22 cellular contexts compared by ENCODE assay signal in the genomic region with DNA sequence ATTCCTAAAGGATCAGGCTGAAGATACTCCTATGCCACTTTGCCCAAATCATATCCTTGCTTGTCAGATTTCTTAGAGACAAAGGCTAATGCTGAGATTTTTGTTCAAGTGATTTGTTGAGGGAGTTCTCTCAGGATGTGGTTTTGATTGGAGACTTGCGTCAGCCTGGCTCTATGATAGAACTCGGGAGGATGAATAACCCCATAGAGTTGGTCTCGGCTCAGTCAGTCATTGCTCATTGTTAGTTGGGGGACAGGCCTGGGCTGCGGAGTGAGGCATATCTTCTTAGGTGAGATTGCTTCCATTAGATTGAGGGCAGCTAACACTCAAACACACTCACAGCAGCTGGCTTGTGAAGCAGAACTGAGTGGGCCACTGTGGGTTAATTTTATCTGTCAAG.
A peak's percentile ranks its signal among the peaks of the same experiment; 100 is the strongest.
DNase-seq lines count a peak whose midpoint lies in the region; ATAC-seq, FAIRE-seq and TF ChIP-seq lines count a peak whose summit lies in the region.
"Had no signal": no experiment of that assay in that cellular context is flagged by ENCODE, and none has a peak within 500 bp of the region (broad histone marks: within the 10 kb centered on the region; RNA-seq: fewer than 3 reads in every experiment).

No MANE protein-coding gene starts in this region.

- H3K36me3 ChIP-seq in astrocyte (ENCODE audit: insufficient read depth, low read length), result no peaks in the 10 kb centered on the region
- H3K36me3 ChIP-seq in testis (ENCODE audit: low read depth, missing control alignments), result no peaks in the 10 kb centered on the region
- H3K36me3 ChIP-seq: esophagus muscularis mucosa had no signal

- no peak overlapping the region for H2AFZ ChIP-seq in astrocyte (ENCODE audit: low read depth, low read length)

- FAIRE-seq in astrocyte (lab: Jason Lieb, UNC), result no peak
- FAIRE-seq: small intestine had no signal

- H3K9ac ChIP-seq in astrocyte (ENCODE audit: low read length), result no peak overlapping the region

- TF ChIP-seq CTCF in activated CD8-positive, alpha-beta T cell treated with anti-CD3 and anti-CD28 coated beads for 36 hours (IDR thresholded peaks at IDR 0.05), result no peak
- TF ChIP-seq CTCF in astrocyte (IDR thresholded peaks at IDR 0.05; ENCODE audit: insufficient read depth, low read depth, low read length) (no peak), mesothelial cell of epicardium (IDR thresholded peaks at IDR 0.05; ENCODE audit: unreplicated experiment) (no peak), testis (IDR thresholded peaks at IDR 0.05) (no peak)

- 85 to 96% methylated on average over 4 of the region's 4 CpGs for WGBS in testis, 2 donors

- H3K27me3 ChIP-seq in astrocyte (ENCODE audit: insufficient read depth, low read length) (no peaks in the 10 kb centered on the region), testis (no peaks in the 10 kb centered on the region)
- H3K27me3 ChIP-seq: esophagus muscularis mucosa had no signal

- H3K4me3 Mint-ChIP-seq in activated CD8-positive, alpha-beta T cell treated with anti-CD3 and anti-CD28 coated beads for 36 hours, result no peak overlapping the region
- no peak overlapping the region for H3K4me3 Mint-ChIP-seq in activated CD8-positive, alpha-beta T cell treated with anti-CD3 and anti-CD28 coated beads, Interleukin-2, amount 10 ng/mL, durations not matched to agents 7 days and 5 days
- H3K4me3 Mint-ChIP-seq in astrocyte (ENCODE audit: unreplicated experiment) (no peak overlapping the region), mesothelial cell of epicardium (no peak overlapping the region)
- no peak overlapping the region for H3K4me3 Mint-ChIP-seq in stimulated activated effector memory CD8-positive, alpha-beta T cell treated with anti-CD3 and anti-CD28 coated beads, Interleukin-12 subunit alpha, Interleukin-12 subunit beta, amount 100 ng/mL, for 72 hours
- no peak overlapping the region for H3K4me3 Mint-ChIP-seq in activated CD8-positive, alpha-beta memory T cell treated with anti-CD3 and anti-CD28 coated beads, Interleukin-2, amount 10 ng/mL, durations not matched to agents 7 days and 5 days
- H3K4me3 Mint-ChIP-seq: brain; T-helper 2 cell treated with Interferon-gamma antibody and Interleukin-4, amounts not matched to agents 5 μg/mL and 100 μg/mL, for 36 hours had no signal

- H3K36me3 Mint-ChIP-seq in activated CD8-positive, alpha-beta T cell treated with anti-CD3 and anti-CD28 coated beads for 36 hours (ENCODE audit: low read depth), result no peaks in the 10 kb centered on the region
- H3K36me3 Mint-ChIP-seq in activated CD8-positive, alpha-beta T cell treated with anti-CD3 and anti-CD28 coated beads, Interleukin-2, amount 10 ng/mL, durations not matched to agents 7 days and 5 days (ENCODE audit: low read depth), result no peaks in the 10 kb centered on the region
- H3K36me3 Mint-ChIP-seq in astrocyte (ENCODE audit: low read depth, unreplicated experiment), result no peaks in the 10 kb centered on the region
- H3K36me3 Mint-ChIP-seq in stimulated activated effector memory CD8-positive, alpha-beta T cell treated with anti-CD3 and anti-CD28 coated beads, Interleukin-12 subunit alpha, Interleukin-12 subunit beta, amount 100 ng/mL, for 72 hours, result no peaks in the 10 kb centered on the region
- H3K36me3 Mint-ChIP-seq in activated CD8-positive, alpha-beta memory T cell treated with anti-CD3 and anti-CD28 coated beads, Interleukin-2, amount 10 ng/mL, durations not matched to agents 7 days and 5 days, result no peaks in the 10 kb centered on the region
- H3K36me3 Mint-ChIP-seq in mesothelial cell of epicardium, result no peaks in the 10 kb centered on the region
- H3K36me3 Mint-ChIP-seq: brain had no signal

- H3K4me2 ChIP-seq in astrocyte (ENCODE audit: low read length), result no peak overlapping the region

- H3K4me3 ChIP-seq in Jurkat, Clone E6-1 (ENCODE audit: low read length), result no peak overlapping the region
- H3K4me3 ChIP-seq in astrocyte (ENCODE audit: insufficient read depth, low read depth, low read length), result no peak overlapping the region
- no peak overlapping the region for H3K4me3 ChIP-seq in testis
- H3K4me3 ChIP-seq: esophagus muscularis mucosa had no signal

- no peaks in the 10 kb centered on the region for H3K4me1 Mint-ChIP-seq in activated CD8-positive, alpha-beta T cell treated with anti-CD3 and anti-CD28 coated beads for 36 hours (ENCODE audit: low read depth)
- no peaks in the 10 kb centered on the region for H3K4me1 Mint-ChIP-seq in activated CD8-positive, alpha-beta T cell treated with anti-CD3 and anti-CD28 coated beads, Interleukin-2, amount 10 ng/mL, durations not matched to agents 7 days and 5 days (ENCODE audit: low read depth)
- H3K4me1 Mint-ChIP-seq in astrocyte (ENCODE audit: low read depth, unreplicated experiment) (no peaks in the 10 kb centered on the region), mesothelial cell of epicardium (no peaks in the 10 kb centered on the region)
- no peaks in the 10 kb centered on the region for H3K4me1 Mint-ChIP-seq in stimulated activated effector memory CD8-positive, alpha-beta T cell treated with anti-CD3 and anti-CD28 coated beads, Interleukin-12 subunit alpha, Interleukin-12 subunit beta, amount 100 ng/mL, for 72 hours
- peaks cover 2% of the 10 kb centered on the region for H3K4me1 Mint-ChIP-seq in activated CD8-positive, alpha-beta memory T cell treated with anti-CD3 and anti-CD28 coated beads, Interleukin-2, amount 10 ng/mL, durations not matched to agents 7 days and 5 days
- H3K4me1 Mint-ChIP-seq: brain had no signal

- POLR2A ChIA-PET in activated CD8-positive, alpha-beta T cell treated with anti-CD3 and anti-CD28 coated beads for 36 hours (lab: Charles Lee), result no interaction called here
- POLR2A ChIA-PET in activated CD8-positive, alpha-beta T cell treated with anti-CD3 and anti-CD28 coated beads, Interleukin-2, amount 10 ng/mL, durations not matched to agents 7 days and 5 days (lab: Charles Lee), result no interaction called here

- H4K20me1 ChIP-seq in astrocyte (ENCODE audit: insufficient read depth, low read length), result no peaks in the 10 kb centered on the region

- no peaks in the 10 kb centered on the region for H3K9me3 Mint-ChIP-seq in activated CD8-positive, alpha-beta T cell treated with anti-CD3 and anti-CD28 coated beads for 36 hours
- no peaks in the 10 kb centered on the region for H3K9me3 Mint-ChIP-seq in activated CD8-positive, alpha-beta T cell treated with anti-CD3 and anti-CD28 coated beads, Interleukin-2, amount 10 ng/mL, durations not matched to agents 7 days and 5 days (ENCODE audit: insufficient read depth)
- H3K9me3 Mint-ChIP-seq in astrocyte (ENCODE audit: unreplicated experiment), result no peaks in the 10 kb centered on the region
- no peaks in the 10 kb centered on the region for H3K9me3 Mint-ChIP-seq in stimulated activated effector memory CD8-positive, alpha-beta T cell treated with anti-CD3 and anti-CD28 coated beads, Interleukin-12 subunit alpha, Interleukin-12 subunit beta, amount 100 ng/mL, for 72 hours
- no peaks in the 10 kb centered on the region for H3K9me3 Mint-ChIP-seq in activated CD8-positive, alpha-beta memory T cell treated with anti-CD3 and anti-CD28 coated beads, Interleukin-2, amount 10 ng/mL, durations not matched to agents 7 days and 5 days (ENCODE audit: low read depth)
- peaks cover 27% of the 10 kb centered on the region for H3K9me3 Mint-ChIP-seq in mesothelial cell of epicardium
- H3K9me3 Mint-ChIP-seq: T-helper 2 cell treated with Interferon-gamma antibody and Interleukin-4, amounts not matched to agents 5 μg/mL and 100 μg/mL, for 36 hours had no signal

- H3K27ac Mint-ChIP-seq in activated CD8-positive, alpha-beta T cell treated with anti-CD3 and anti-CD28 coated beads for 36 hours, result no peak overlapping the region
- no peak overlapping the region for H3K27ac Mint-ChIP-seq in activated CD8-positive, alpha-beta T cell treated with anti-CD3 and anti-CD28 coated beads, Interleukin-2, amount 10 ng/mL, durations not matched to agents 7 days and 5 days
- H3K27ac Mint-ChIP-seq in astrocyte (ENCODE audit: unreplicated experiment) (no peak overlapping the region), mesothelial cell of epicardium (no peak overlapping the region)
- H3K27ac Mint-ChIP-seq in stimulated activated effector memory CD8-positive, alpha-beta T cell treated with anti-CD3 and anti-CD28 coated beads, Interleukin-12 subunit alpha, Interleukin-12 subunit beta, amount 100 ng/mL, for 72 hours, result no peak overlapping the region
- no peak overlapping the region for H3K27ac Mint-ChIP-seq in activated CD8-positive, alpha-beta memory T cell treated with anti-CD3 and anti-CD28 coated beads, Interleukin-2, amount 10 ng/mL, durations not matched to agents 7 days and 5 days
- H3K27ac Mint-ChIP-seq: brain; T-helper 2 cell treated with Interferon-gamma antibody and Interleukin-4, amounts not matched to agents 5 μg/mL and 100 μg/mL, for 36 hours had no signal

- no peak for TF ChIP-seq POLR2A in testis (IDR thresholded peaks at IDR 0.05)

- H3K27ac ChIP-seq in astrocyte (ENCODE audit: low read depth, low read length) (no peak overlapping the region), testis (no peak overlapping the region)
- H3K27ac ChIP-seq: C4-2B, esophagus muscularis mucosa, RWPE1 had no signal

- DNase-seq in activated CD8-positive, alpha-beta T cell treated with anti-CD3 and anti-CD28 coated beads for 36 hours, result peak; percentile 10
- no peak for DNase-seq in activated CD8-positive, alpha-beta T cell treated with anti-CD3 and anti-CD28 coated beads, Interleukin-2, amount 10 ng/mL, durations not matched to agents 7 days and 5 days
- DNase-seq in Jurkat, Clone E6-1 (ENCODE audit: low read depth, low spot score), result peak; percentile 12
- DNase-seq in astrocyte (ENCODE audit: low read depth) (peak; percentile 60), mesothelial cell of epicardium (ENCODE audit: low spot score in 2 of 2, unreplicated experiment in 2 of 2) (no peak), testis (no peak)
- no peak for DNase-seq in stimulated activated effector memory CD8-positive, alpha-beta T cell treated with anti-CD3 and anti-CD28 coated beads, Interleukin-12 subunit alpha, Interleukin-12 subunit beta, amount 100 ng/mL, for 72 hours (ENCODE audit: low spot score in 2 of 2)
- DNase-seq in activated CD8-positive, alpha-beta memory T cell treated with anti-CD3 and anti-CD28 coated beads, Interleukin-2, amount 10 ng/mL, durations not matched to agents 7 days and 5 days, result no peak
- DNase-seq: effector memory CD4-positive, alpha-beta T cell; H7; NCI-H1436; NCI-H2171; NCI-H526; nucleus accumbens; small intestine; stimulated activated CD4-positive, alpha-beta T cell treated with anti-CD3 and anti-CD28 coated beads, Interleukin-4, amount 100 ng/mL, for 1 hour had no signal

- peaks cover 5% of the 10 kb centered on the region for H3K27me3 Mint-ChIP-seq in activated CD8-positive, alpha-beta T cell treated with anti-CD3 and anti-CD28 coated beads for 36 hours
- peaks cover 16% of the 10 kb centered on the region for H3K27me3 Mint-ChIP-seq in activated CD8-positive, alpha-beta T cell treated with anti-CD3 and anti-CD28 coated beads, Interleukin-2, amount 10 ng/mL, durations not matched to agents 7 days and 5 days (ENCODE audit: low read depth)
- H3K27me3 Mint-ChIP-seq in astrocyte (ENCODE audit: low read depth, unreplicated experiment) (peaks cover 3% of the 10 kb centered on the region), mesothelial cell of epicardium (ENCODE audit: low read depth) (no peaks in the 10 kb centered on the region)
- peaks cover 23% of the 10 kb centered on the region for H3K27me3 Mint-ChIP-seq in activated CD8-positive, alpha-beta memory T cell treated with anti-CD3 and anti-CD28 coated beads, Interleukin-2, amount 10 ng/mL, durations not matched to agents 7 days and 5 days
- H3K27me3 Mint-ChIP-seq: brain had no signal

- H3K4me1 ChIP-seq in astrocyte (ENCODE audit: insufficient read depth, low read length) (no peaks in the 10 kb centered on the region), testis (no peaks in the 10 kb centered on the region)
- H3K4me1 ChIP-seq: esophagus muscularis mucosa had no signal

- H3K79me2 ChIP-seq in astrocyte (ENCODE audit: insufficient read depth, low read length), result no peaks in the 10 kb centered on the region

- no peaks in the 10 kb centered on the region for H3K9me3 ChIP-seq in astrocyte (ENCODE audit: insufficient read depth, low read depth, low read length)
- H3K9me3 ChIP-seq in testis, result no peaks in the 10 kb centered on the region
- H3K9me3 ChIP-seq: esophagus muscularis mucosa had no signal

- intact Hi-C loops in activated CD8-positive, alpha-beta T cell treated with anti-CD3 and anti-CD28 coated beads for 36 hours (cut with micrococcal nuclease), result no loop called here
- intact Hi-C loops in testis (cut with DNase I; ENCODE audit: low total_unique reads), result no loop called here

- CTCF ChIA-PET in activated CD8-positive, alpha-beta T cell treated with anti-CD3 and anti-CD28 coated beads for 36 hours (lab: Charles Lee), result no interaction called here
- CTCF ChIA-PET in activated CD8-positive, alpha-beta T cell treated with anti-CD3 and anti-CD28 coated beads, Interleukin-2, amount 10 ng/mL, durations not matched to agents 7 days and 5 days (lab: Charles Lee), result no interaction called here
- CTCF ChIA-PET in activated CD8-positive, alpha-beta memory T cell treated with anti-CD3 and anti-CD28 coated beads, Interleukin-2, amount 10 ng/mL, durations not matched to agents 7 days and 5 days (lab: Charles Lee), result no interaction called here

- peak; percentile 61 for ATAC-seq in activated CD8-positive, alpha-beta T cell treated with anti-CD3 and anti-CD28 coated beads for 36 hours
- ATAC-seq in activated CD8-positive, alpha-beta T cell treated with anti-CD3 and anti-CD28 coated beads, Interleukin-2, amount 10 ng/mL, durations not matched to agents 7 days and 5 days, result no peak
- ATAC-seq in stimulated activated effector memory CD8-positive, alpha-beta T cell treated with anti-CD3 and anti-CD28 coated beads, Interleukin-12 subunit alpha, Interleukin-12 subunit beta, amount 100 ng/mL, for 72 hours, result peak; percentile 77
- no peak for ATAC-seq in activated CD8-positive, alpha-beta memory T cell treated with anti-CD3 and anti-CD28 coated beads, Interleukin-2, amount 10 ng/mL, durations not matched to agents 7 days and 5 days
- ATAC-seq: SK-N-SH treated with all-trans-retinoic acid at 6 μM for 48 hours had no signal

Comparison
In these comparisons a context has a peak if more than half of its experiments do, and no peak if none do; other contexts are left out.
1. ATAC-seq: peak in activated CD8-positive, alpha-beta T cell treated with anti-CD3 and anti-CD28 coated beads for 36 hours (single experiment) and stimulated activated effector memory CD8-positive, alpha-beta T cell treated with anti-CD3 and anti-CD28 coated beads, Interleukin-12 subunit alpha, Interleukin-12 subunit beta, amount 100 ng/mL, for 72 hours (single experiment); none in activated CD8-positive, alpha-beta T cell treated with anti-CD3 and anti-CD28 coated beads, Interleukin-2, amount 10 ng/mL, durations not matched to agents 7 days and 5 days (single experiment) and activated CD8-positive, alpha-beta memory T cell treated with anti-CD3 and anti-CD28 coated beads, Interleukin-2, amount 10 ng/mL, durations not matched to agents 7 days and 5 days (single experiment).
2. DNase-seq: peak in activated CD8-positive, alpha-beta T cell treated with anti-CD3 and anti-CD28 coated beads for 36 hours (single experiment), Jurkat, Clone E6-1 (single experiment) and astrocyte (single experiment); none in activated CD8-positive, alpha-beta T cell treated with anti-CD3 and anti-CD28 coated beads, Interleukin-2, amount 10 ng/mL, durations not matched to agents 7 days and 5 days (single experiment), stimulated activated effector memory CD8-positive, alpha-beta T cell treated with anti-CD3 and anti-CD28 coated beads, Interleukin-12 subunit alpha, Interleukin-12 subunit beta, amount 100 ng/mL, for 72 hours (0 of 2), activated CD8-positive, alpha-beta memory T cell treated with anti-CD3 and anti-CD28 coated beads, Interleukin-2, amount 10 ng/mL, durations not matched to agents 7 days and 5 days (single experiment), mesothelial cell of epicardium (0 of 2) and testis (single experiment).